ENCODE assay signal across 8 cellular contexts in the genomic region with DNA sequence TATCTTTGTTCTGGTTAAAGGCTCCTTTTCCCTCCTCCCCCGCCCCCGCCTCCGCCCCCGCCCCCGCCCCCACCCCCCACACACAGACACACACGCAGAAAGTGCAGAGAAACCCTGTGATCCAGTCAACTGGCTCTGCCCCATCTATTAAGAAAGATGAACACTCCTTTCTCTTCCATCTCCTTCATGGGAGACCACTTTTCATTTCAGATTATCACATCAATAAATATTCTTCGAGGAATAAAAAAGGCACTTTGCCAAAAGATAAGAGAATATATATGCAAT.
DNase-seq lines count a peak whose midpoint lies in the region; TF ChIP-seq lines count a peak whose summit lies in the region.

No MANE protein-coding gene starts in this region.

- H2AFZ ChIP-seq in KMS-11 (ENCODE audit: low read depth): peak overlapping the region; percentile 91
- H2AFZ ChIP-seq in neural cell (ENCODE audit: low read depth, low read length): no peak overlapping the region

- H3K9me2 ChIP-seq in neural cell (ENCODE audit: insufficient read depth, low read length): no peaks in the 10 kb centered on the region

- H3K9me3 ChIP-seq in A673 (ENCODE audit: low read depth, low read length, poor library complexity, severe bottlenecking) (no peaks in the 10 kb centered on the region), neural cell (ENCODE audit: low read length) (no peaks in the 10 kb centered on the region)

- no peaks in the 10 kb centered on the region for H4K20me1 ChIP-seq in KMS-11 (ENCODE audit: insufficient read depth)
- no peaks in the 10 kb centered on the region for H4K20me1 ChIP-seq in neural cell (ENCODE audit: insufficient read depth)

- peak overlapping the region; percentile 51 for H3K4me3 ChIP-seq in A673 (ENCODE audit: low read depth, low read length, poor library complexity, severe bottlenecking)
- no peak overlapping the region for H3K4me3 ChIP-seq in KMS-11 (IDR thresholded peaks at IDR 0.05; ENCODE audit: insufficient read depth, low read depth, low read length)
- peak overlapping the region; percentile 34 to 81 (median 64) for H3K4me3 ChIP-seq in dorsolateral prefrontal cortex
- H3K4me3 ChIP-seq in neural cell (ENCODE audit: low read length): peak overlapping the region; percentile 71

- CTCF ChIA-PET in A673 (lab: Charles Lee): interaction anchor here (1.0 kb wide), 1 partner anchor 540 kb away, joined by 3 read pairs; no protein-coding TSS in a partner anchor

- H3K36me3 ChIP-seq in A673 (ENCODE audit: insufficient read depth, low read length, poor library complexity, severe bottlenecking) (no peaks in the 10 kb centered on the region), KMS-11 (ENCODE audit: insufficient read depth) (no peaks in the 10 kb centered on the region), neural cell (ENCODE audit: insufficient read depth, low read length) (no peaks in the 10 kb centered on the region)

- TF ChIP-seq CTCF in A673 (conservative IDR thresholded peaks at IDR 0.05; ENCODE audit: low read depth, low read length): no peak
- TF ChIP-seq CTCF in KMS-11 (conservative IDR thresholded peaks at IDR 0.05; ENCODE audit: low read depth, low read length): no peak
- peak in 1 of 56 donors; percentile 5 for TF ChIP-seq CTCF in dorsolateral prefrontal cortex (IDR thresholded peaks at IDR 0.05 in 54 of 56, conservative IDR thresholded peaks at IDR 0.05 in 2 of 56; ENCODE audit: low read depth in 1 of 56, partially characterized antibody in 56 of 56)
- no peak for TF ChIP-seq CTCF in neural cell (IDR thresholded peaks at IDR 0.05; ENCODE audit: poor library complexity, severe bottlenecking)

- no peak for TF ChIP-seq EP300 in neural cell (conservative IDR thresholded peaks at IDR 0.05; ENCODE audit: poor library complexity, severe bottlenecking)

- no TSS peak for BruUV-seq in A673 (replicated peaks; lab: Mats Ljungman, UMichigan)

- no peaks in the 10 kb centered on the region for H3K27me3 ChIP-seq in A673 (replicated peaks; ENCODE audit: insufficient read depth, low read depth, low read length, poor library complexity)
- no peaks in the 10 kb centered on the region for H3K27me3 ChIP-seq in KMS-11 (ENCODE audit: insufficient read depth, low read depth)
- no peaks in the 10 kb centered on the region for H3K27me3 ChIP-seq in dorsolateral prefrontal cortex
- no peaks in the 10 kb centered on the region for H3K27me3 ChIP-seq in neural cell (ENCODE audit: insufficient read depth, low read depth, low read length)

- peak overlapping the region; percentile 16; the same call in 1 of the 2 replicates for H3K9ac ChIP-seq in KMS-11
- H3K9ac ChIP-seq in neural cell (ENCODE audit: low read length): peak overlapping the region; percentile 96

- TF ChIP-seq RAD21 in neural cell (conservative IDR thresholded peaks at IDR 0.05): no peak

- no peak for DNase-seq in A673 (ENCODE audit: low spot score)
- DNase-seq in dorsolateral prefrontal cortex: no peak
- no peak for DNase-seq in foreskin melanocyte
- DNase-seq in NCI-H1436 (lab: John Stamatoyannopoulos, UW): no peak
- no peak for DNase-seq in OCI-M1 (lab: John Stamatoyannopoulos, UW)
- no peak for DNase-seq in DMS153 treated with DMSO at 0.1 percent for 48 hours (lab: John Stamatoyannopoulos, UW; ENCODE audit: unreplicated experiment)

- peaks cover 5% of the 10 kb centered on the region for H3F3A ChIP-seq in neural cell (ENCODE audit: insufficient read depth, low read length, poor library complexity, severe bottlenecking)

- intact Hi-C loops in A673 (cut with micrococcal nuclease; ENCODE audit: unreplicated experiment): loop anchor here (1.0 to 2.0 kb wide), 3 partner anchors 127 to 533 kb away; a partner anchor contains a TSS
- intact Hi-C loops in dorsolateral prefrontal cortex (cut with DNase I): loop anchor here (1.0 to 10.0 kb wide), 12 partner anchors 46 to 727 kb away; a partner anchor contains a TSS

- no peaks in the 10 kb centered on the region for H3K4me1 ChIP-seq in A673 (ENCODE audit: insufficient read depth, low read length, poor library complexity, severe bottlenecking)
- no peaks in the 10 kb centered on the region for H3K4me1 ChIP-seq in KMS-11 (ENCODE audit: low read depth, poor library complexity, severe bottlenecking)

- no peaks in the 10 kb centered on the region for H3K79me2 ChIP-seq in KMS-11 (ENCODE audit: insufficient read depth, low read depth)
- peaks cover 33% of the 10 kb centered on the region for H3K79me2 ChIP-seq in neural cell (replicated peaks; ENCODE audit: insufficient read depth, low read length)

- POLR2A ChIA-PET in A673 (lab: Charles Lee; ENCODE audit: low non-redundant PET): no interaction called here

- H3K4me2 ChIP-seq in KMS-11: peak overlapping the region; percentile 66; the same call in 1 of the 2 replicates
- H3K4me2 ChIP-seq in neural cell (ENCODE audit: low read length): peak overlapping the region; percentile 98

- H3K27ac ChIP-seq in A673 (ENCODE audit: low read depth, low read length, poor library complexity, severe bottlenecking) (no peak overlapping the region), KMS-11 (no peak overlapping the region), dorsolateral prefrontal cortex (peak overlapping the region; percentile 86 to 100 (median 96)), neural cell (ENCODE audit: low read length) (peak overlapping the region; percentile 100)

TF ChIP-seq in neural cell, 6 proteins besides CTCF, POLR2A, EP300 and RAD21:
- TF ChIP-seq, protein P1, sequence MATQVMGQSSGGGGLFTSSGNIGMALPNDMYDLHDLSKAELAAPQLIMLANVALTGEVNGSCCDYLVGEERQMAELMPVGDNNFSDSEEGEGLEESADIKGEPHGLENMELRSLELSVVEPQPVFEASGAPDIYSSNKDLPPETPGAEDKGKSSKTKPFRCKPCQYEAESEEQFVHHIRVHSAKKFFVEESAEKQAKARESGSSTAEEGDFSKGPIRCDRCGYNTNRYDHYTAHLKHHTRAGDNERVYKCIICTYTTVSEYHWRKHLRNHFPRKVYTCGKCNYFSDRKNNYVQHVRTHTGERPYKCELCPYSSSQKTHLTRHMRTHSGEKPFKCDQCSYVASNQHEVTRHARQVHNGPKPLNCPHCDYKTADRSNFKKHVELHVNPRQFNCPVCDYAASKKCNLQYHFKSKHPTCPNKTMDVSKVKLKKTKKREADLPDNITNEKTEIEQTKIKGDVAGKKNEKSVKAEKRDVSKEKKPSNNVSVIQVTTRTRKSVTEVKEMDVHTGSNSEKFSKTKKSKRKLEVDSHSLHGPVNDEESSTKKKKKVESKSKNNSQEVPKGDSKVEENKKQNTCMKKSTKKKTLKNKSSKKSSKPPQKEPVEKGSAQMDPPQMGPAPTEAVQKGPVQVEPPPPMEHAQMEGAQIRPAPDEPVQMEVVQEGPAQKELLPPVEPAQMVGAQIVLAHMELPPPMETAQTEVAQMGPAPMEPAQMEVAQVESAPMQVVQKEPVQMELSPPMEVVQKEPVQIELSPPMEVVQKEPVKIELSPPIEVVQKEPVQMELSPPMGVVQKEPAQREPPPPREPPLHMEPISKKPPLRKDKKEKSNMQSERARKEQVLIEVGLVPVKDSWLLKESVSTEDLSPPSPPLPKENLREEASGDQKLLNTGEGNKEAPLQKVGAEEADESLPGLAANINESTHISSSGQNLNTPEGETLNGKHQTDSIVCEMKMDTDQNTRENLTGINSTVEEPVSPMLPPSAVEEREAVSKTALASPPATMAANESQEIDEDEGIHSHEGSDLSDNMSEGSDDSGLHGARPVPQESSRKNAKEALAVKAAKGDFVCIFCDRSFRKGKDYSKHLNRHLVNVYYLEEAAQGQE (IDR thresholded peaks at IDR 0.05; ENCODE audit: borderline replicate concordance): no peak
- TF ChIP-seq TAF1 (IDR thresholded peaks at IDR 0.05; ENCODE audit: low read depth) (peak; percentile 68), POLR2AphosphoS5 (IDR thresholded peaks at IDR 0.05) (peak; percentile 72), SMC3 (conservative IDR thresholded peaks at IDR 0.05; ENCODE audit: poor library complexity) (no peak)

Comparison
In these comparisons a context has a peak if more than half of its experiments do, and no peak if none do; other contexts are left out.
1. H3K27ac ChIP-seq: peak in dorsolateral prefrontal cortex (59 of 59) and neural cell (single experiment); none in A673 (single experiment) and KMS-11 (single experiment).